In genomic region chr5:64767959-64768357, GRCh38 we compare ENCODE assay signal across 8 cellular contexts. TPM values are rescaled to one million over a fixed set of nuclear protein-coding genes. Genes with fewer than 3 reads are reported as not detected.
DNase-seq lines count a peak whose midpoint lies in the region; ATAC-seq and TF ChIP-seq lines count a peak whose summit lies in the region.

No MANE protein-coding gene starts in this region.

- peaks cover 87% of the 10 kb centered on the region for H3K79me2 ChIP-seq in MM.1S (ENCODE audit: low read length)

- H3K9ac ChIP-seq in MM.1S (ENCODE audit: low read length): peak overlapping the region; percentile 79

- no peaks in the 10 kb centered on the region for H3K27me3 ChIP-seq in MM.1S (replicated peaks; ENCODE audit: insufficient read depth, low read length)
- H3K27me3 ChIP-seq in ascending aorta: no peaks in the 10 kb centered on the region

- ATAC-seq in GM21737 (IDR thresholded peaks at IDR 0.05; ENCODE audit: unreplicated experiment): peak; percentile 8

- H3K9me3 ChIP-seq in MM.1S (replicated peaks; ENCODE audit: insufficient read depth, low read length) (no peaks in the 10 kb centered on the region), ascending aorta (no peaks in the 10 kb centered on the region)

- peak overlapping the region; percentile 82 for H2AFZ ChIP-seq in MM.1S (ENCODE audit: low read length)

- H3K4me2 ChIP-seq in MM.1S (ENCODE audit: low read depth, low read length): peak overlapping the region; percentile 64; the same call in 1 of the 2 replicates

- H3K4me3 ChIP-seq in MM.1S (ENCODE audit: low read length): peak overlapping the region; percentile 95
- H3K4me3 ChIP-seq in ascending aorta: peak overlapping the region; percentile 63 to 84

- peaks cover 4% of the 10 kb centered on the region for H3K36me3 ChIP-seq in MM.1S (replicated peaks; ENCODE audit: insufficient read depth, low read length)
- peaks cover 4 to 7% of the 10 kb centered on the region in 2 donors for H3K36me3 ChIP-seq in ascending aorta

- H3K9me2 ChIP-seq in MM.1S (replicated peaks; ENCODE audit: insufficient read depth, low read length): no peaks in the 10 kb centered on the region

- H3K27ac ChIP-seq in MM.1S (ENCODE audit: low read length) (peak overlapping the region; percentile 48; the same call in 1 of the 2 replicates), ascending aorta (peak overlapping the region; percentile 75 to 85)

- H3K4me1 ChIP-seq in MM.1S (ENCODE audit: low read length) (peaks cover 32% of the 10 kb centered on the region), ascending aorta (peaks cover 7 to 27% of the 10 kb centered on the region in 2 donors)

- intact Hi-C loops in ascending aorta (cut with DNase I): loop anchor here (10.0 kb wide), 1 partner anchor 263 kb away; the partner anchor contains the start of gene RGS7BP

- TF ChIP-seq CTCF in MM.1S (IDR thresholded peaks at IDR 0.05; ENCODE audit: low read length): no peak
- no peak for TF ChIP-seq CTCF in ascending aorta (IDR thresholded peaks at IDR 0.05)

- H3F3A ChIP-seq in MM.1S (ENCODE audit: insufficient read depth, low read length): no peaks in the 10 kb centered on the region

- no peaks in the 10 kb centered on the region for H4K20me1 ChIP-seq in MM.1S (ENCODE audit: insufficient read depth, low read length)

- DNase-seq in ELR (ENCODE audit: low read depth): peak; percentile 44
- peak; percentile 13 for DNase-seq in MM.1S
- DNase-seq in ascending aorta (ENCODE audit: low spot score in 2 of 2): no peak
- DNase-seq in iPS-NIHi11 (ENCODE audit: low spot score): peak; percentile 17
- peak; percentile 4 for DNase-seq in stimulated activated CD4-positive, alpha-beta T cell treated with anti-CD3 and anti-CD28 coated beads, Interleukin-1b, Interleukin-23, amount 100 ng/mL, for 48 hours
- DNase-seq in effector CD4-positive, alpha-beta T cell: no peak
- DNase-seq in NCI-H774 (lab: John Stamatoyannopoulos, UW): no peak

RNA-seq across cellular contexts. Expression of gene SREK1IP1, which starts 0.5 kb away (rescaled TPM):
- total RNA-seq in ascending aorta: 7.9 TPM

RNA-seq across cellular contexts. Expression of gene CWC27, which starts 0.8 kb away (rescaled TPM):
- 1.7 TPM for total RNA-seq in ascending aorta

Comparison
In these comparisons a context has a peak if more than half of its experiments do, and no peak if none do; other contexts are left out.
1. DNase-seq: peak in ELR (single experiment), MM.1S (single experiment), iPS-NIHi11 (single experiment) and stimulated activated CD4-positive, alpha-beta T cell treated with anti-CD3 and anti-CD28 coated beads, Interleukin-1b, Interleukin-23, amount 100 ng/mL, for 48 hours (single experiment); none in ascending aorta (0 of 2), effector CD4-positive, alpha-beta T cell (single experiment) and NCI-H774 (single experiment).